ENCODE assay signal across 25 cellular contexts in genomic region chr11:106594751-106595351, GRCh38.
DNase-seq lines count a peak whose midpoint lies in the region; ATAC-seq and TF ChIP-seq lines count a peak whose summit lies in the region.
"Had no signal": no experiment of that assay in that cellular context is flagged by ENCODE, and none has a peak within 500 bp of the region (broad histone marks: within the 10 kb centered on the region; RNA-seq: fewer than 3 reads in every experiment).

No MANE protein-coding gene starts in this region.

- H3K9me3 ChIP-seq in MM.1S (replicated peaks; ENCODE audit: insufficient read depth, low read length) (no peaks in the 10 kb centered on the region), iPS DF 6.9 (ENCODE audit: control insufficient read depth, insufficient read depth, low read length) (no peaks in the 10 kb centered on the region)
- H3K9me3 ChIP-seq: neutrophil had no signal

- no peaks in the 10 kb centered on the region for H3K79me2 ChIP-seq in MM.1S (ENCODE audit: low read length)

- no peaks in the 10 kb centered on the region for H3K9me2 ChIP-seq in MM.1S (replicated peaks; ENCODE audit: insufficient read depth, low read length)

- DNase-seq in H7 (peak; percentile 0), MM.1S (peak; percentile 57), NCI-H748 treated with DMSO at 0.1 percent for 48 hours (lab: John Stamatoyannopoulos, UW) (peak; percentile 42), iPS DF 6.9 (ENCODE audit: low read depth, low spot score) (peak; percentile 9), NCI-H2227 treated with DMSO at 0.1 percent for 48 hours (lab: John Stamatoyannopoulos, UW) (no peak)
- no peak for DNase-seq in stimulated activated naive CD4-positive, alpha-beta T cell treated with Interleukin-2 at 50 U/mL for 16 hours (lab: John Stamatoyannopoulos, UW)
- DNase-seq: activated CD4-positive, alpha-beta T cell treated with anti-CD3 and anti-CD28 coated beads for 1 hour; activated CD8-positive, alpha-beta T cell treated with anti-CD3 and anti-CD28 coated beads, Interleukin-2, amount 10 ng/mL, durations not matched to agents 7 days and 5 days; C1 segment of cervical spinal cord; Caco-2; effector CD4-positive, alpha-beta T cell; EL; erythroblast; left lung; naive B cell; NCI-H1105 treated with DMSO at 0.1 percent for 48 hours; NCI-H524; RPMI8226; stimulated activated CD4-positive, alpha-beta T cell treated with anti-CD3 and anti-CD28 coated beads, Interleukin-4, amount 100 ng/mL, for 4 hours; stimulated activated naive B cell treated with anti-CD40 and anti-IgM and Interleukin-4, amounts not matched to agents 10 μg/mL and 1 μg/mL and 100 μg/mL, for 72 hours had no signal

- WGBS in iPS DF 6.9 (ENCODE audit: insufficient coverage, insufficient read length) = no CpG with 5 or more reads among the region's 6 CpGs

- H2AFZ ChIP-seq in MM.1S (ENCODE audit: low read length) = no peak overlapping the region

- no peak overlapping the region for H3K4me3 ChIP-seq in H7 (ENCODE audit: insufficient read depth, low read depth, low read length)
- no peak overlapping the region for H3K4me3 ChIP-seq in MM.1S (ENCODE audit: low read length)
- H3K4me3 ChIP-seq in iPS DF 6.9 (ENCODE audit: low read length) = no peak overlapping the region
- H3K4me3 ChIP-seq: left lung had no signal

- peak overlapping the region; percentile 28; the same call in 1 of the 2 replicates for H3K4me2 ChIP-seq in MM.1S (ENCODE audit: low read depth, low read length)

- H3F3A ChIP-seq in MM.1S (ENCODE audit: insufficient read depth, low read length) = no peaks in the 10 kb centered on the region

- H3K27ac ChIP-seq in MM.1S (ENCODE audit: low read length) (peak overlapping the region; percentile 8; the same call in 1 of the 2 replicates), iPS DF 6.9 (ENCODE audit: low read length) (no peak overlapping the region)
- H3K27ac ChIP-seq: left lung, neutrophil had no signal

- no peak for ATAC-seq in HG02610 (IDR thresholded peaks at IDR 0.05; ENCODE audit: unreplicated experiment)
- ATAC-seq in activated CD4-positive, CD25-positive, alpha-beta regulatory T cell treated with anti-CD3 and anti-CD28 coated beads, Interleukin-2, amount 50 U/mL, for 24 hours = no peak
- ATAC-seq: activated CD8-positive, alpha-beta T cell treated with anti-CD3 and anti-CD28 coated beads, Interleukin-2, amount 10 ng/mL, durations not matched to agents 7 days and 5 days; activated naive CD4-positive, alpha-beta T cell treated with anti-CD3 and anti-CD28 coated beads, Interleukin-2, amount 50 U/mL, for 72 hours; left lung; sciatic nerve; stimulated activated naive B cell treated with anti-CD40 and anti-IgM and Interleukin-4, amounts not matched to agents 10 μg/mL and 1 μg/mL and 100 μg/mL, for 72 hours had no signal

- H3K9ac ChIP-seq in MM.1S (ENCODE audit: low read length) = no peak overlapping the region

- H4K20me1 ChIP-seq in MM.1S (ENCODE audit: insufficient read depth, low read length) = no peaks in the 10 kb centered on the region

- H3K36me3 ChIP-seq in H7 (replicated peaks; ENCODE audit: control insufficient read depth, insufficient read depth, low read length) = no peaks in the 10 kb centered on the region
- no peaks in the 10 kb centered on the region for H3K36me3 ChIP-seq in MM.1S (replicated peaks; ENCODE audit: insufficient read depth, low read length)
- no peaks in the 10 kb centered on the region for H3K36me3 ChIP-seq in iPS DF 6.9 (ENCODE audit: control insufficient read depth, insufficient read depth, low read length)
- H3K36me3 ChIP-seq: left lung, neutrophil had no signal

- TF ChIP-seq CTCF in MM.1S (IDR thresholded peaks at IDR 0.05; ENCODE audit: low read length) = no peak

- H3K4me1 ChIP-seq in MM.1S (ENCODE audit: low read length) (peaks cover 6% of the 10 kb centered on the region; the same call in 1 of the 2 replicates), iPS DF 6.9 (ENCODE audit: control insufficient read depth, insufficient read depth, low read length) (no peaks in the 10 kb centered on the region)
- H3K4me1 ChIP-seq: left lung had no signal

- H3K27me3 ChIP-seq in H7 (ENCODE audit: control insufficient read depth, insufficient read depth, low read length) (no peaks in the 10 kb centered on the region), MM.1S (replicated peaks; ENCODE audit: insufficient read depth, low read length) (no peaks in the 10 kb centered on the region), iPS DF 6.9 (ENCODE audit: control insufficient read depth, insufficient read depth, low read length) (no peaks in the 10 kb centered on the region)
- H3K27me3 ChIP-seq: left lung, neutrophil had no signal

Comparison
In these comparisons a context has a peak if more than half of its experiments do, and no peak if none do; other contexts are left out.
1. DNase-seq: peak in H7 (single experiment), MM.1S (single experiment), NCI-H748 treated with DMSO at 0.1 percent for 48 hours (single experiment) and iPS DF 6.9 (single experiment); none in stimulated activated naive CD4-positive, alpha-beta T cell treated with Interleukin-2 at 50 U/mL for 16 hours (single experiment) and NCI-H2227 treated with DMSO at 0.1 percent for 48 hours (single experiment).